1 cellular context compared by ENCODE assay signal in genomic region chr22:21394613-21395012, GRCh38. TPM values are rescaled to one million over a fixed set of nuclear protein-coding genes. Genes with fewer than 3 reads are reported as not detected.
"Had no signal": no experiment of that assay in that cellular context is flagged by ENCODE, and none has a peak within 500 bp of the region (broad histone marks: within the 10 kb centered on the region; RNA-seq: fewer than 3 reads in every experiment).

No MANE protein-coding gene starts in this region.

RNA-seq across cellular contexts. Expression of gene RIMBP3B, which starts 11.1 kb away (rescaled TPM):
- total RNA-seq: GM23248 had no signal
